20 cellular contexts compared by ENCODE assay signal in the genomic region with DNA sequence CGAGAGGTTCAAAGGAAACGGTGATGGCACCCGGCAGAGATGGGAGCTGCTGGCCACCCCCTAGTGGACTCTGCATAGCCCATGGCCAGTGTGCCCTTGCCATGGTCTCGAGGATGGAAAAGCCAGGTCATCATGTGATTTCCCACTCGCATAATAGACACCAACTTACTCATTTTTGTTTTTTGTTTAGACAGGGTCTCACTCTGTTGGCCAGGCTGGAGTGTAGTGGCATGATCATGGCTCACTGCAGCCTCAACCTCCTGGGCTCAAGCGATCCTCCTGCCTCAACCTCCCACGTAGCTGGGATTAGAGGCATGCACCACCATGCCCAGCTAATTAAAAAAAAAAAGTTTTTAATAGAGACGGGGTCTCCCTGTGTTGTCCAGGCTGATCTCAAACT.
DNase-seq lines count a peak whose midpoint lies in the region; ATAC-seq lines count a peak whose summit lies in the region.
"Had no signal": no experiment of that assay in that cellular context is flagged by ENCODE, and none has a peak within 500 bp of the region (broad histone marks: within the 10 kb centered on the region; RNA-seq: fewer than 3 reads in every experiment).

No MANE protein-coding gene starts in this region.

- peaks cover 0 to 50% (median 12%) of the 10 kb centered on the region in 11 experiments; a peak in 15 of 22 replicates for H3K36me3 ChIP-seq in BLaER1 treated with 17β-estradiol and CSF1 and Interleukin-3, amounts not matched to agents 10 nM and 100 nM
- H3K36me3 ChIP-seq in KOPT-K1 (ENCODE audit: insufficient read depth, low read length) (peaks cover 33% of the 10 kb centered on the region), muscle layer of colon (ENCODE audit: insufficient read depth, low read length) (no peaks in the 10 kb centered on the region), stomach smooth muscle (ENCODE audit: control insufficient read depth in 2 of 2, insufficient read depth in 2 of 2, low read length in 2 of 2) (peaks cover 0 to 3% of the 10 kb centered on the region in 2 donors)

- peak overlapping the region in 2 of 11 experiments; percentile 14 to 73; a peak in 2 of 22 replicates for H3K27ac ChIP-seq in BLaER1 treated with 17β-estradiol and CSF1 and Interleukin-3, amounts not matched to agents 10 nM and 100 nM
- H3K27ac ChIP-seq in KOPT-K1 (ENCODE audit: low read depth, low read length, poor library complexity, severe bottlenecking) (peak overlapping the region; percentile 74), muscle layer of colon (ENCODE audit: low read depth, low read length) (peak overlapping the region; percentile 62), stomach smooth muscle (ENCODE audit: low read length) (peak overlapping the region; percentile 82)
- H3K27ac ChIP-seq: C4-2B had no signal

- no peak overlapping the region for H3K4me3 ChIP-seq in BLaER1 treated with 17β-estradiol and CSF1 and Interleukin-3, amounts not matched to agents 10 nM and 100 nM
- H3K4me3 ChIP-seq in muscle layer of colon (ENCODE audit: low read depth in 1 of 2, low read length in 2 of 2) (no peak overlapping the region), stomach smooth muscle (ENCODE audit: low read length in 2 of 2) (no peak overlapping the region)
- H3K4me3 ChIP-seq: GM12878 had no signal

- no peak for ATAC-seq in HG03565 (IDR thresholded peaks at IDR 0.05; ENCODE audit: unreplicated experiment)
- ATAC-seq in HG02970 (IDR thresholded peaks at IDR 0.05; ENCODE audit: low FRiP score, unreplicated experiment): no peak
- ATAC-seq: CD8-positive, alpha-beta T cell; SK-N-SH treated with all-trans-retinoic acid at 6 μM for 48 hours had no signal

- peak overlapping the region; percentile 4 to 91 (median 73); a peak in 16 of 22 replicates for H3K4me2 ChIP-seq in BLaER1 treated with 17β-estradiol and CSF1 and Interleukin-3, amounts not matched to agents 10 nM and 100 nM

- peaks cover 33 to 92% (median 86%) of the 10 kb centered on the region in 10 experiments for H3K4me1 ChIP-seq in BLaER1 treated with 17β-estradiol and CSF1 and Interleukin-3, amounts not matched to agents 10 nM and 100 nM
- peaks cover 65% of the 10 kb centered on the region for H3K4me1 ChIP-seq in muscle layer of colon (ENCODE audit: insufficient read depth, low read length)
- peaks cover 33% of the 10 kb centered on the region for H3K4me1 ChIP-seq in stomach smooth muscle (ENCODE audit: control insufficient read depth, insufficient read depth, low read length)

- no peak overlapping the region for H3K9ac ChIP-seq in BLaER1 treated with 17β-estradiol and CSF1 and Interleukin-3, amounts not matched to agents 10 nM and 100 nM
- H3K9ac ChIP-seq in muscle layer of colon (ENCODE audit: low read length) (no peak overlapping the region), stomach smooth muscle (ENCODE audit: low read length in 2 of 2) (no peak overlapping the region)

- H3K9me3 ChIP-seq in BLaER1 treated with 17β-estradiol and CSF1 and Interleukin-3, amounts not matched to agents 10 nM and 100 nM (replicated peaks in 1 of 11): no peaks in the 10 kb centered on the region
- H3K9me3 ChIP-seq in KOPT-K1 (ENCODE audit: insufficient read depth, low read length, poor library complexity, severe bottlenecking) (no peaks in the 10 kb centered on the region), muscle layer of colon (ENCODE audit: low read length) (no peaks in the 10 kb centered on the region), stomach smooth muscle (ENCODE audit: control insufficient read depth in 2 of 2, low read length in 2 of 2) (no peaks in the 10 kb centered on the region)
- H3K9me3 ChIP-seq: Caco-2 had no signal

- H3K27me3 ChIP-seq in BLaER1 treated with 17β-estradiol and CSF1 and Interleukin-3, amounts not matched to agents 10 nM and 100 nM: no peaks in the 10 kb centered on the region
- H3K27me3 ChIP-seq in muscle layer of colon (ENCODE audit: control insufficient read depth in 1 of 2, insufficient read depth in 2 of 2, low read length in 2 of 2): no peaks in the 10 kb centered on the region
- H3K27me3 ChIP-seq in stomach smooth muscle (ENCODE audit: control insufficient read depth in 1 of 2, insufficient read depth in 2 of 2, low read length in 2 of 2): no peaks in the 10 kb centered on the region

- peaks cover 0 to 97% (median 78%) of the 10 kb centered on the region in 11 experiments; a peak in 17 of 22 replicates for H4K20me1 ChIP-seq in BLaER1 treated with 17β-estradiol and CSF1 and Interleukin-3, amounts not matched to agents 10 nM and 100 nM

- no peak for DNase-seq in NCI-H187 (lab: John Stamatoyannopoulos, UW)
- DNase-seq: Caco-2; CD8-positive, alpha-beta T cell; EL; GDM1; KG1; NCI-H1048; NCI-H1694; NCI-H2081; NCI-H2227 treated with DMSO at 0.1 percent for 48 hours; NCI-H510A had no signal
